ENCODE assay signal across 13 cellular contexts in the genomic region with DNA sequence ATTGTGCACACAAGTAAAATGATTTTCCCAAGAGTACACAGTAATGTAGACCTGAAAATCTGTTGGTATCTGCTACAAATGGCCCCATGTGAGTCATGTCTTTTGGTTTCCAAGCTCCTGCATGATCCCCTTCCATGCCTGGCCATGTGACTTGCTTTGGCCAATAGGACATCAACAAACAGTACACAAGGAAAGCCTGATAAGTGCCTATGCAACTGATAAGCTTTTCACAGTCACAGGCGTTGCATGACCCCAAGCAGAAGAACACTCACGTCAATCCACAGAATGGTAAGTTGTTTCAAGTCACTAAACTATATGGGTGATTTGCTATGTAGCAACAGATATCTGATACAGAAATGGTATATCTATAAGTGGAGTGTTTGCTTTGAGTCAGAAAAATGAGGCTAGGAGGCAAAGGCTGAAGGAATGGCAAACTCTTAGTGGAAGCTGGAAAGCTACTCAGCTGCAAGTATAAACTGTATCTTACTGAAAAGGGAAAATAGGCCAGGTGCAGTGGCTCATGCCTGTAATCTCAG.
A peak's percentile ranks its signal among the peaks of the same experiment; 100 is the strongest.
DNase-seq lines count a peak whose midpoint lies in the region; FAIRE-seq and TF ChIP-seq lines count a peak whose summit lies in the region.
"Had no signal": no experiment of that assay in that cellular context is flagged by ENCODE, and none has a peak within 500 bp of the region (broad histone marks: within the 10 kb centered on the region; RNA-seq: fewer than 3 reads in every experiment).

No MANE protein-coding gene starts in this region.

- WGBS in stomach, 5 donors, result 18 to 51% (median 29%) methylated on average over 2 of the region's 2 CpGs

- H3K4me2 ChIP-seq in OCI-LY7 (ENCODE audit: low read length), result no peak overlapping the region

- DNase-seq in cardiac muscle cell (ENCODE audit: low read depth in 1 of 2, low spot score in 1 of 2), result peak; percentile 12 to 74
- no peak for DNase-seq in cardiac septum (ENCODE audit: low spot score)
- DNase-seq in RPMI7951 (ENCODE audit: low read depth), result peak; percentile 63
- peak; percentile 25 for DNase-seq in fibroblast of mammary gland (ENCODE audit: low read depth)
- DNase-seq in stomach, result peak; percentile 63
- no peak for DNase-seq in OCI-LY7 (ENCODE audit: low spot score)
- DNase-seq in GM12891 (ENCODE audit: insufficient read length, low spot score), result no peak
- no peak for DNase-seq in NCI-H1436 (lab: John Stamatoyannopoulos, UW)
- DNase-seq: activated naive CD4-positive, alpha-beta T cell; effector memory CD4-positive, alpha-beta T cell; gastrocnemius medialis; NCI-H2171 treated with DMSO at 0.1 percent for 48 hours; occipital lobe had no signal

- H3K27ac ChIP-seq in cardiac muscle cell (peak overlapping the region; percentile 88), stomach (peak overlapping the region in 2 of 5 donors; percentile 30 to 62), OCI-LY7 (ENCODE audit: low read depth, low read length, poor library complexity, severe bottlenecking) (no peak overlapping the region)
- H3K27ac ChIP-seq: gastrocnemius medialis had no signal

- H3K9me3 ChIP-seq in cardiac muscle cell (ENCODE audit: low read depth), result no peaks in the 10 kb centered on the region
- H3K9me3 ChIP-seq in stomach, result no peaks in the 10 kb centered on the region
- H3K9me3 ChIP-seq in OCI-LY7 (ENCODE audit: low read length), result no peaks in the 10 kb centered on the region
- H3K9me3 ChIP-seq: gastrocnemius medialis had no signal

- H3K36me3 ChIP-seq in cardiac muscle cell, result no peaks in the 10 kb centered on the region
- peaks cover 0 to 17% (median 2%) of the 10 kb centered on the region in 4 donors for H3K36me3 ChIP-seq in stomach
- H3K36me3 ChIP-seq in OCI-LY7 (ENCODE audit: insufficient read depth, low read length), result no peaks in the 10 kb centered on the region
- H3K36me3 ChIP-seq: gastrocnemius medialis had no signal

- FAIRE-seq in GM12891 (lab: Jason Lieb, UNC), result no peak

- TF ChIP-seq CTCF in cardiac muscle cell (IDR thresholded peaks at IDR 0.05; ENCODE audit: low read depth, low read length) (no peak), fibroblast of mammary gland (conservative IDR thresholded peaks at IDR 0.05; ENCODE audit: control insufficient read depth, insufficient read depth, low read depth, low read length) (no peak), stomach (IDR thresholded peaks at IDR 0.05) (no peak), OCI-LY7 (conservative IDR thresholded peaks at IDR 0.05; ENCODE audit: low read length) (no peak)

- no TSS peak for BruUV-seq in OCI-LY7 (replicated peaks; lab: Mats Ljungman, UMichigan)

- H3K4me1 ChIP-seq in cardiac muscle cell (ENCODE audit: low read depth) (peaks cover 31% of the 10 kb centered on the region), stomach (peaks cover 0 to 11% (median 8%) of the 10 kb centered on the region in 4 donors), OCI-LY7 (ENCODE audit: insufficient read depth, low read length, poor library complexity, severe bottlenecking) (no peaks in the 10 kb centered on the region)

- CTCF ChIA-PET in OCI-LY7 (lab: Charles Lee; ENCODE audit: unreplicated experiment), result no interaction called here

- POLR2A ChIA-PET in OCI-LY7 (lab: Charles Lee), result interaction anchor here (0.7 to 1.2 kb wide), 4 partner anchors 8 to 183 kb away, joined by 3 to 5 read pairs (median 4); no protein-coding TSS in a partner anchor

- no peaks in the 10 kb centered on the region for H3K79me2 ChIP-seq in OCI-LY7 (ENCODE audit: insufficient read depth, low read depth, low read length)

- TF ChIP-seq EP300 in stomach (IDR thresholded peaks at IDR 0.05), result no peak

- H3K9me2 ChIP-seq in OCI-LY7 (ENCODE audit: insufficient read depth, low read length), result no peaks in the 10 kb centered on the region

- no peaks in the 10 kb centered on the region for H3K27me3 ChIP-seq in cardiac muscle cell
- H3K27me3 ChIP-seq in stomach, result no peaks in the 10 kb centered on the region
- H3K27me3 ChIP-seq: gastrocnemius medialis had no signal

- no peaks in the 10 kb centered on the region for H4K20me1 ChIP-seq in OCI-LY7 (ENCODE audit: insufficient read depth, low read length)

- no peak overlapping the region for H2AFZ ChIP-seq in OCI-LY7 (ENCODE audit: low read length)

- intact Hi-C loops in cardiac septum (cut with DNase I) (no loop called here), stomach (cut with DNase I; ENCODE audit: low total_unique reads) (no loop called here), OCI-LY7 (cut with micrococcal nuclease; ENCODE audit: unreplicated experiment) (no loop called here)

- H3K4me3 ChIP-seq in cardiac muscle cell (no peak overlapping the region), fibroblast of mammary gland (ENCODE audit: control insufficient read depth, low read depth, low read length) (no peak overlapping the region), stomach (no peak overlapping the region), OCI-LY7 (ENCODE audit: low read depth, low read length, poor library complexity, severe bottlenecking) (no peak overlapping the region)
- H3K4me3 ChIP-seq: gastrocnemius medialis had no signal

- TF ChIP-seq POLR2A in stomach (IDR thresholded peaks at IDR 0.05) (no peak), GM12891 (IDR thresholded peaks at IDR 0.05; ENCODE audit: low read depth, low read length) (no peak)

TF ChIP-seq in GM12891, 5 proteins besides CTCF, POLR2A, EP300 and RAD21:
- TF ChIP-seq PAX5 (IDR thresholded peaks at IDR 0.05; ENCODE audit: insufficient read depth, low read length, severe bottlenecking), result no peak
- no peak for TF ChIP-seq POLR2AphosphoS5 (IDR thresholded peaks at IDR 0.05; ENCODE audit: low read depth, low read length)

Comparison
In these comparisons a context has a peak if more than half of its experiments do, and no peak if none do; other contexts are left out.
1. DNase-seq: peak in cardiac muscle cell (2 of 2), RPMI7951 (single experiment), fibroblast of mammary gland (single experiment) and stomach (single experiment); none in cardiac septum (single experiment), OCI-LY7 (single experiment), GM12891 (single experiment) and NCI-H1436 (single experiment).